ENCODE assay signal across 8 cellular contexts in genomic region chr22:46538816-46539163, GRCh38. TPM values are rescaled to one million over a fixed set of nuclear protein-coding genes. Genes with fewer than 3 reads are reported as not detected.
DNase-seq lines count a peak whose midpoint lies in the region; ATAC-seq and TF ChIP-seq lines count a peak whose summit lies in the region.

No MANE protein-coding gene starts in this region.

- H3K9me3 ChIP-seq in T-helper 17 cell (ENCODE audit: control insufficient read depth, low read length, poor library complexity, severe bottlenecking), result no peaks in the 10 kb centered on the region
- H3K9me3 ChIP-seq in spleen, result peaks cover 0 to 6% (median 0%) of the 10 kb centered on the region in 8 donors
- H3K9me3 ChIP-seq in CD8-positive, alpha-beta T cell (ENCODE audit: low read length), result no peaks in the 10 kb centered on the region

- CTCF ChIA-PET in CD8-positive, alpha-beta T cell (lab: Charles Lee), result interaction anchor here (1.2 to 2.0 kb wide), 2 partner anchors 171 to 416 kb away, joined by 3 to 9 read pairs; no protein-coding TSS in a partner anchor

- no peaks in the 10 kb centered on the region for H3K9me3 Mint-ChIP-seq in T-helper 2 cell treated with Interferon-gamma antibody and Interleukin-4, amounts not matched to agents 5 μg/mL and 100 μg/mL, for 36 hours
- H3K9me3 Mint-ChIP-seq in glutamatergic neuron (ENCODE audit: unreplicated experiment), result peaks cover 5% of the 10 kb centered on the region
- no peaks in the 10 kb centered on the region for H3K9me3 Mint-ChIP-seq in CD8-positive, alpha-beta T cell

- peaks cover 0 to 96% (median 43%) of the 10 kb centered on the region in 7 donors for H3K27me3 ChIP-seq in spleen (replicated peaks in 1 of 7)
- peaks cover 5% of the 10 kb centered on the region for H3K27me3 ChIP-seq in CD8-positive, alpha-beta T cell (ENCODE audit: insufficient read depth, low read length)

- H3K4me3 Mint-ChIP-seq in T-helper 2 cell treated with Interferon-gamma antibody and Interleukin-4, amounts not matched to agents 5 μg/mL and 100 μg/mL, for 36 hours, result no peak overlapping the region
- H3K4me3 Mint-ChIP-seq in T-helper 17 cell, result peak overlapping the region; percentile 68
- H3K4me3 Mint-ChIP-seq in glutamatergic neuron (ENCODE audit: unreplicated experiment), result peak overlapping the region; percentile 20
- H3K4me3 Mint-ChIP-seq in CD8-positive, alpha-beta T cell, result no peak overlapping the region

- peak; percentile 21 for DNase-seq in T-helper 2 cell treated with Interferon-gamma antibody and Interleukin-4, amounts not matched to agents 5 μg/mL and 100 μg/mL, for 36 hours (ENCODE audit: low spot score)
- DNase-seq in T-helper 2 cell (no peak), T-helper 17 cell (no peak), glutamatergic neuron (no peak), spleen (no peak)
- no peak for DNase-seq in CD8-positive, alpha-beta T cell

- intact Hi-C loops in spleen (cut with DNase I; ENCODE audit: low total_unique reads), result no loop called here
- intact Hi-C loops in CD8-positive, alpha-beta T cell (cut with DNase I, micrococcal nuclease), result no loop called here

- WGBS in spleen, 5 donors, result 12 to 43% (median 15%) methylated on average over 2 to 13 of the region's 13 CpGs

- no peaks in the 10 kb centered on the region for H3K36me3 Mint-ChIP-seq in T-helper 2 cell treated with Interferon-gamma antibody and Interleukin-4, amounts not matched to agents 5 μg/mL and 100 μg/mL, for 36 hours (ENCODE audit: low read depth)
- H3K36me3 Mint-ChIP-seq in T-helper 17 cell (ENCODE audit: low read depth) (no peaks in the 10 kb centered on the region), glutamatergic neuron (ENCODE audit: unreplicated experiment) (no peaks in the 10 kb centered on the region)
- H3K36me3 Mint-ChIP-seq in CD8-positive, alpha-beta T cell, result no peaks in the 10 kb centered on the region

- peaks cover 5 to 27% (median 16%) of the 10 kb centered on the region in 6 donors for H3K4me1 ChIP-seq in spleen
- no peaks in the 10 kb centered on the region for H3K4me1 ChIP-seq in CD8-positive, alpha-beta T cell (ENCODE audit: insufficient read depth, low read length)

- ATAC-seq in T-helper 17 cell (no peak), GM19035 (IDR thresholded peaks at IDR 0.05; ENCODE audit: unreplicated experiment) (no peak), HG03097 (IDR thresholded peaks at IDR 0.05; ENCODE audit: low FRiP score, unreplicated experiment) (no peak)
- no peak for ATAC-seq in CD8-positive, alpha-beta T cell

- no peaks in the 10 kb centered on the region for H3K36me3 ChIP-seq in spleen
- H3K36me3 ChIP-seq in CD8-positive, alpha-beta T cell (ENCODE audit: insufficient read depth, low read length), result no peaks in the 10 kb centered on the region

- H3K4me1 Mint-ChIP-seq in T-helper 2 cell treated with Interferon-gamma antibody and Interleukin-4, amounts not matched to agents 5 μg/mL and 100 μg/mL, for 36 hours (ENCODE audit: low read depth), result peaks cover 5% of the 10 kb centered on the region
- H3K4me1 Mint-ChIP-seq in T-helper 17 cell (peaks cover 10% of the 10 kb centered on the region), glutamatergic neuron (ENCODE audit: low read depth, unreplicated experiment) (peaks cover 10% of the 10 kb centered on the region)
- peaks cover 7% of the 10 kb centered on the region for H3K4me1 Mint-ChIP-seq in CD8-positive, alpha-beta T cell (ENCODE audit: low read depth)

- POLR2A ChIA-PET in CD8-positive, alpha-beta T cell (lab: Charles Lee), result no interaction called here

- no peak overlapping the region for H3K27ac Mint-ChIP-seq in T-helper 2 cell treated with Interferon-gamma antibody and Interleukin-4, amounts not matched to agents 5 μg/mL and 100 μg/mL, for 36 hours
- H3K27ac Mint-ChIP-seq in T-helper 17 cell (no peak overlapping the region), glutamatergic neuron (ENCODE audit: unreplicated experiment) (no peak overlapping the region)
- H3K27ac Mint-ChIP-seq in CD8-positive, alpha-beta T cell, result no peak overlapping the region

- H3K27ac ChIP-seq in spleen, result no peak overlapping the region
- no peak overlapping the region for H3K27ac ChIP-seq in CD8-positive, alpha-beta T cell (ENCODE audit: low read depth, low read length)

- no peak for TF ChIP-seq POLR2A in spleen (IDR thresholded peaks at IDR 0.05)

- peak overlapping the region in 7 of 8 donors; percentile 23 to 72 (median 38) for H3K4me3 ChIP-seq in spleen
- H3K4me3 ChIP-seq in CD8-positive, alpha-beta T cell (ENCODE audit: low read depth, low read length), result no peak overlapping the region

- peaks cover 34% of the 10 kb centered on the region for H3K27me3 Mint-ChIP-seq in T-helper 2 cell treated with Interferon-gamma antibody and Interleukin-4, amounts not matched to agents 5 μg/mL and 100 μg/mL, for 36 hours (ENCODE audit: low read depth)
- H3K27me3 Mint-ChIP-seq in T-helper 17 cell (peaks cover 26% of the 10 kb centered on the region), glutamatergic neuron (ENCODE audit: unreplicated experiment) (peaks cover 16% of the 10 kb centered on the region)
- H3K27me3 Mint-ChIP-seq in CD8-positive, alpha-beta T cell (ENCODE audit: low read depth), result peaks cover 44% of the 10 kb centered on the region

- TF ChIP-seq CTCF in glutamatergic neuron (IDR thresholded peaks at IDR 0.05; ENCODE audit: partially characterized antibody, unreplicated experiment) (no peak), spleen (IDR thresholded peaks at IDR 0.05 in 8 of 11, conservative IDR thresholded peaks at IDR 0.05 in 3 of 11) (no peak)
- no peak for TF ChIP-seq CTCF in CD8-positive, alpha-beta T cell (IDR thresholded peaks at IDR 0.05)

RNA-seq across cellular contexts. Expression of gene CELSR1, which starts 1.4 kb away (rescaled TPM):
- total RNA-seq in T-helper 17 cell (1 to 10 TPM; 3.0 to 6.0 TPM), glutamatergic neuron (ENCODE audit: unreplicated experiment) (0.27 TPM), spleen (10 to 100 TPM in 2 of 7 donors, 1 to 10 TPM in 5; 4.3 to 12.7 (median 8.0) TPM)
- polyA plus RNA-seq in spleen, result 10 to 100 TPM in 2 of 3 donors, 1 to 10 TPM in 1; 8.2 to 13.1 (median 11.4) TPM
- total RNA-seq in CD8-positive, alpha-beta T cell, result 1 to 10 TPM in 1 of 2 experiments, under 1 TPM in 1; 0.92 to 1.0 TPM

Comparison
In these comparisons a context has a peak if more than half of its experiments do, and no peak if none do; other contexts are left out.
1. H3K4me3 Mint-ChIP-seq: peak in T-helper 17 cell (single experiment) and glutamatergic neuron (single experiment); none in T-helper 2 cell treated with Interferon-gamma antibody and Interleukin-4, amounts not matched to agents 5 μg/mL and 100 μg/mL, for 36 hours (single experiment) and CD8-positive, alpha-beta T cell (single experiment).